Comparison of ENCODE assay signal across 8 cellular contexts in the genomic region with DNA sequence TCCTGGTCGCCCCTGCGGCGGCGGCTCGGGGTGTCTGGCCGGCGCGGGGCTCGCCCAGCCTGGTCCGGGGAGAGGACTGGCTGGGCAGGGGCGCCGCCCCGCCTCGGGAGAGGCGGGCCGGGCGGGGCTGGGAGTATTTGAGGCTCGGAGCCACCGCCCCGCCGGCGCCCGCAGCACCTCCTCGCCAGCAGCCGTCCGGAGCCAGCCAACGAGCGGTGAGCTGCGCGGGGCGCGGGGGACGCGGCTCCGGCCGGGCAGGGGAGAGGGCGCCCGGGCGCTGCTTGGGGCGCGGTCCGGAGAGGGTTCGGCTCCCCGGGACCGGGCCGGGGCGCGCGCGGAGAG. TPM values are rescaled to one million over a fixed set of nuclear protein-coding genes. Genes with fewer than 3 reads are reported as not detected.
DNase-seq lines count a peak whose midpoint lies in the region; ATAC-seq and TF ChIP-seq lines count a peak whose summit lies in the region.

TSS of gene LGALS3 (plus strand) at position 167 of the 342 bp plus-strand sequence. CDS start 8,122 bp downstream, outside the sequence.

- H3K4me1 ChIP-seq in OCI-LY7 (ENCODE audit: insufficient read depth, low read length, poor library complexity, severe bottlenecking) (no peaks in the 10 kb centered on the region), trophoblast cell (ENCODE audit: control insufficient read depth in 1 of 2, insufficient read depth in 2 of 2, low read length in 2 of 2) (peaks cover 16 to 23% of the 10 kb centered on the region in 2 experiments)

- H3K27me3 Mint-ChIP-seq in activated naive CD8-positive, alpha-beta T cell treated with anti-CD3 and anti-CD28 coated beads for 36 hours: peaks cover 49% of the 10 kb centered on the region

- H2BK12ac ChIP-seq in trophoblast cell (ENCODE audit: low read length): peak within 1 kb of the TSS; percentile 59

- peak within 1 kb of the TSS; percentile 66 for H3K4me3 Mint-ChIP-seq in activated naive CD8-positive, alpha-beta T cell treated with anti-CD3 and anti-CD28 coated beads for 36 hours

- H3K36me3 ChIP-seq in OCI-LY7 (ENCODE audit: insufficient read depth, low read length) (peaks cover 1% of the 10 kb centered on the region; the same call in 1 of the 2 replicates), trophoblast cell (ENCODE audit: control insufficient read depth in 1 of 2, insufficient read depth in 2 of 2, low read length in 2 of 2) (peaks cover 0 to 2% of the 10 kb centered on the region in 2 experiments)

- TF ChIP-seq CTCF in OCI-LY7 (conservative IDR thresholded peaks at IDR 0.05; ENCODE audit: low read length): no peak

- H3K27me3 ChIP-seq in trophoblast cell (ENCODE audit: insufficient read depth, low read length): no peaks in the 10 kb centered on the region

- WGBS in trophoblast cell (ENCODE audit: extremely low coverage, insufficient coverage, insufficient read length): no CpG with 5 or more reads among the region's 50 CpGs

- peaks cover 8% of the 10 kb centered on the region for H3K4me1 Mint-ChIP-seq in activated naive CD8-positive, alpha-beta T cell treated with anti-CD3 and anti-CD28 coated beads for 36 hours

- peak within 1 kb of the TSS; percentile 54 for H2BK5ac ChIP-seq in trophoblast cell (ENCODE audit: low read depth, low read length, poor library complexity)

- H3K4me3 ChIP-seq in OCI-LY7 (ENCODE audit: low read depth, low read length, poor library complexity, severe bottlenecking): no peak within 1 kb of the TSS
- peak within 1 kb of the TSS; percentile 73 for H3K4me3 ChIP-seq in trophoblast cell (ENCODE audit: low read depth, low read length)

- H3K9me3 Mint-ChIP-seq in activated naive CD8-positive, alpha-beta T cell treated with anti-CD3 and anti-CD28 coated beads for 36 hours: no peaks in the 10 kb centered on the region

- H3K9me3 ChIP-seq in OCI-LY7 (ENCODE audit: low read length): no peaks in the 10 kb centered on the region
- H3K9me3 ChIP-seq in trophoblast cell (ENCODE audit: insufficient read depth, low read depth, low read length): no peaks in the 10 kb centered on the region

- peak within 1 kb of the TSS; percentile 81 for H4K8ac ChIP-seq in trophoblast cell (ENCODE audit: low read depth, low read length)

- no TSS peak for BruUV-seq in OCI-LY7 (replicated peaks; lab: Mats Ljungman, UMichigan)

- H3K14ac ChIP-seq in trophoblast cell (ENCODE audit: low read length): peak within 1 kb of the TSS; percentile 90

- H3K18ac ChIP-seq in trophoblast cell (ENCODE audit: low read length): peak within 1 kb of the TSS; percentile 92

- H3K9me2 ChIP-seq in OCI-LY7 (ENCODE audit: insufficient read depth, low read length): no peaks in the 10 kb centered on the region

- peaks cover 15% of the 10 kb centered on the region for H3K79me1 ChIP-seq in trophoblast cell (ENCODE audit: low read length)

- peak within 1 kb of the TSS; percentile 72 for H3K4ac ChIP-seq in trophoblast cell (ENCODE audit: low read depth, low read length)

- H3K23ac ChIP-seq in trophoblast cell (ENCODE audit: low read length): no peak within 1 kb of the TSS

- H3K27ac ChIP-seq in OCI-LY7 (ENCODE audit: low read depth, low read length, poor library complexity, severe bottlenecking): no peak within 1 kb of the TSS
- H3K27ac ChIP-seq in trophoblast cell (ENCODE audit: low read depth, low read length): no peak within 1 kb of the TSS

- no peak within 1 kb of the TSS for H3K27ac Mint-ChIP-seq in activated naive CD8-positive, alpha-beta T cell treated with anti-CD3 and anti-CD28 coated beads for 36 hours

- no peak within 1 kb of the TSS for H2AFZ ChIP-seq in OCI-LY7 (ENCODE audit: low read length)
- peak within 1 kb of the TSS; percentile 78 for H2AFZ ChIP-seq in trophoblast cell (ENCODE audit: insufficient read depth, low read length, poor library complexity)

- peak within 1 kb of the TSS; percentile 75 for H2AK5ac ChIP-seq in trophoblast cell (ENCODE audit: low read length)

- peak within 1 kb of the TSS; percentile 5 for H3K9ac ChIP-seq in trophoblast cell (ENCODE audit: low read length)

- peak within 1 kb of the TSS; percentile 71 for H2BK120ac ChIP-seq in trophoblast cell (ENCODE audit: insufficient read depth, low read length, poor library complexity)

- DNase-seq in activated gamma-delta T cell treated with Interleukin-2 at 50 U/mL for 16 hours: peak; percentile 13
- DNase-seq in activated gamma-delta T cell (lab: John Stamatoyannopoulos, UW): no peak
- no peak for DNase-seq in OCI-LY7 (ENCODE audit: low spot score)
- peak; percentile 30 for DNase-seq in activated naive CD8-positive, alpha-beta T cell treated with anti-CD3 and anti-CD28 coated beads for 36 hours
- DNase-seq in cardiac septum (ENCODE audit: low spot score): peak; percentile 91
- peak; percentile 79 to 80 for DNase-seq in trophoblast cell
- DNase-seq in germinal center (ENCODE audit: low spot score): no peak

- intact Hi-C loops in OCI-LY7 (cut with micrococcal nuclease; ENCODE audit: unreplicated experiment) (no loop called here), cardiac septum (cut with DNase I) (no loop called here)

- H3K4me2 ChIP-seq in OCI-LY7 (ENCODE audit: low read length): peak within 1 kb of the TSS; percentile 23; the same call in 1 of the 2 replicates
- H3K4me2 ChIP-seq in trophoblast cell (ENCODE audit: low read length): peak within 1 kb of the TSS; percentile 79

- POLR2A ChIA-PET in OCI-LY7 (lab: Charles Lee): no interaction called here

- H3K36me3 Mint-ChIP-seq in activated naive CD8-positive, alpha-beta T cell treated with anti-CD3 and anti-CD28 coated beads for 36 hours: no peaks in the 10 kb centered on the region

- H4K91ac ChIP-seq in trophoblast cell (ENCODE audit: low read depth, low read length): peak within 1 kb of the TSS; percentile 85

- CTCF ChIA-PET in OCI-LY7 (lab: Charles Lee; ENCODE audit: unreplicated experiment): no interaction called here

- ATAC-seq in HG02852 (IDR thresholded peaks at IDR 0.05; ENCODE audit: unreplicated experiment): peak; percentile 60

- H4K20me1 ChIP-seq in OCI-LY7 (ENCODE audit: insufficient read depth, low read length): no peaks in the 10 kb centered on the region

- no peaks in the 10 kb centered on the region for H3K79me2 ChIP-seq in OCI-LY7 (ENCODE audit: insufficient read depth, low read depth, low read length)
- H3K79me2 ChIP-seq in trophoblast cell (ENCODE audit: control insufficient read depth, insufficient read depth, low read length, poor library complexity): peaks cover 11% of the 10 kb centered on the region

- peak within 1 kb of the TSS; percentile 50 for H4K12ac ChIP-seq in trophoblast cell (ENCODE audit: low read depth, low read length)

RNA-seq across cellular contexts. Expression of gene LGALS3, which starts in this region (rescaled TPM):
- not detected in 2 replicates for total RNA-seq in OCI-LY7 (2014; rRNA removed; shearing (Covaris generic))
- not detected in 2 replicates for total RNA-seq in OCI-LY7 (2022)
- 1 to 10 TPM; 2.8 to 3.1 TPM for total RNA-seq in activated naive CD8-positive, alpha-beta T cell treated with anti-CD3 and anti-CD28 coated beads for 36 hours
- total RNA-seq in cardiac septum: 129 TPM
- 107 and 114 TPM in 2 replicates for polyA plus RNA-seq in trophoblast cell (2013)

Comparison
In these comparisons a context has a peak if more than half of its experiments do, and no peak if none do; other contexts are left out.
1. RNA of gene LGALS3 (total RNA-seq): 129 TPM in cardiac septum (single experiment); 2.8 to 3.1 TPM in activated naive CD8-positive, alpha-beta T cell treated with anti-CD3 and anti-CD28 coated beads for 36 hours and not detected in OCI-LY7; every median in the first group is over 10 times any median in the second.
2. DNase-seq: peak in activated gamma-delta T cell treated with Interleukin-2 at 50 U/mL for 16 hours (single experiment), activated naive CD8-positive, alpha-beta T cell treated with anti-CD3 and anti-CD28 coated beads for 36 hours (single experiment), cardiac septum (single experiment) and trophoblast cell (2 of 2); none in activated gamma-delta T cell (single experiment), OCI-LY7 (single experiment) and germinal center (single experiment).